In genomic region chr6:35589904-35590303, GRCh38 we compare ENCODE assay signal across 13 cellular contexts.
DNase-seq lines count a peak whose midpoint lies in the region; ATAC-seq and TF ChIP-seq lines count a peak whose summit lies in the region.
"Had no signal": no experiment of that assay in that cellular context is flagged by ENCODE, and none has a peak within 500 bp of the region (broad histone marks: within the 10 kb centered on the region; RNA-seq: fewer than 3 reads in every experiment).

No MANE protein-coding gene starts in this region.

- H3K4me3 ChIP-seq in left ventricle myocardium inferior: no peak overlapping the region
- no peak overlapping the region for H3K4me3 ChIP-seq in rectal smooth muscle tissue (ENCODE audit: low read length)
- H3K4me3 ChIP-seq in aorta (ENCODE audit: low read length in 2 of 2): no peak overlapping the region
- H3K4me3 ChIP-seq: skin epidermis had no signal

- DNase-seq in left ventricle myocardium inferior: no peak
- DNase-seq in cardiac septum (ENCODE audit: low spot score): no peak
- no peak for DNase-seq in effector memory CD8-positive, alpha-beta T cell
- DNase-seq in aorta: no peak
- DNase-seq in NCI-H526 (lab: John Stamatoyannopoulos, UW): no peak
- DNase-seq: activated T-cell treated with anti-CD3 and anti-CD28 coated beads, Interleukin-2, amount 50 U/mL, for 4 hours; BE2C; NCI-H1417 treated with DMSO at 0.1 percent for 48 hours; NCI-H524 treated with DMSO at 0.1 percent for 48 hours had no signal

- H3K9ac ChIP-seq in rectal smooth muscle tissue (ENCODE audit: low read length): no peak overlapping the region

- no peak for TF ChIP-seq CTCF in left ventricle myocardium inferior (IDR thresholded peaks at IDR 0.05; ENCODE audit: borderline replicate concordance)

- no peaks in the 10 kb centered on the region for H3K9me3 ChIP-seq in left ventricle myocardium inferior (replicated peaks)
- H3K9me3 ChIP-seq in aorta (ENCODE audit: control insufficient read depth, low read length): no peaks in the 10 kb centered on the region
- H3K9me3 ChIP-seq: BE2C had no signal

- intact Hi-C loops in left ventricle myocardium inferior (cut with micrococcal nuclease): no loop called here
- intact Hi-C loops in cardiac septum (cut with DNase I): no loop called here
- intact Hi-C loops in aorta (cut with DNase I): loop anchor here in 1 of 2 donors (10.0 kb wide), 1 partner anchor 95 kb away; the partner anchor contains the start of gene FKBP5

- H3K36me3 Mint-ChIP-seq in effector memory CD8-positive, alpha-beta T cell (ENCODE audit: insufficient read depth): peaks cover 41% of the 10 kb centered on the region

- H3K9me3 Mint-ChIP-seq in effector memory CD8-positive, alpha-beta T cell: no peaks in the 10 kb centered on the region
- H3K9me3 Mint-ChIP-seq: activated T-cell treated with anti-CD3 and anti-CD28 coated beads, Interleukin-2, amount 50 U/mL, for 4 hours had no signal

- 98 to 100% methylated on average over 3 of the region's 3 CpGs for WGBS in aorta, 2 donors

- H3K27me3 ChIP-seq in left ventricle myocardium inferior (ENCODE audit: low read depth) (no peaks in the 10 kb centered on the region), rectal smooth muscle tissue (ENCODE audit: control insufficient read depth, insufficient read depth, low read length) (no peaks in the 10 kb centered on the region), aorta (ENCODE audit: control insufficient read depth in 1 of 2, insufficient read depth in 2 of 2, low read length in 1 of 2) (no peaks in the 10 kb centered on the region)
- H3K27me3 ChIP-seq: BE2C had no signal

- H3K27me3 Mint-ChIP-seq in effector memory CD8-positive, alpha-beta T cell: no peaks in the 10 kb centered on the region

- no peak overlapping the region for H3K4me3 Mint-ChIP-seq in effector memory CD8-positive, alpha-beta T cell
- H3K4me3 Mint-ChIP-seq: activated T-cell treated with anti-CD3 and anti-CD28 coated beads, Interleukin-2, amount 50 U/mL, for 4 hours had no signal

- H3K4me1 ChIP-seq in left ventricle myocardium inferior (peaks cover 92% of the 10 kb centered on the region), rectal smooth muscle tissue (ENCODE audit: control insufficient read depth, insufficient read depth, low read length) (peaks cover 14% of the 10 kb centered on the region), aorta (ENCODE audit: control insufficient read depth in 1 of 2, insufficient read depth in 2 of 2, low read length in 2 of 2) (peaks cover 8 to 25% of the 10 kb centered on the region in 2 donors)

- H3K27ac ChIP-seq in left ventricle myocardium inferior (replicated peaks) (peak overlapping the region; percentile 87), rectal smooth muscle tissue (ENCODE audit: low read depth, low read length) (peak overlapping the region; percentile 82), aorta (ENCODE audit: low read depth in 1 of 2, low read length in 2 of 2) (peak overlapping the region; percentile 80 to 90)

- H3K27ac Mint-ChIP-seq in effector memory CD8-positive, alpha-beta T cell: peak overlapping the region; percentile 66 to 86

- peaks cover 23 to 47% of the 10 kb centered on the region in 2 donors for H3K4me1 Mint-ChIP-seq in effector memory CD8-positive, alpha-beta T cell (ENCODE audit: low read depth in 2 of 2)

- H3K36me3 ChIP-seq in left ventricle myocardium inferior (peaks cover 75% of the 10 kb centered on the region), rectal smooth muscle tissue (ENCODE audit: control insufficient read depth, insufficient read depth, low read length) (peaks cover 16% of the 10 kb centered on the region), aorta (ENCODE audit: control insufficient read depth in 1 of 2, insufficient read depth in 2 of 2, low read length in 1 of 2) (peaks cover 0 to 3% of the 10 kb centered on the region in 2 donors)

- no peak for ATAC-seq in effector memory CD8-positive, alpha-beta T cell (replicated peaks)
- ATAC-seq in aorta (ENCODE audit: low FRiP score): no peak
- no peak for ATAC-seq in HG02678 (IDR thresholded peaks at IDR 0.05; ENCODE audit: unreplicated experiment)
- no peak for ATAC-seq in GM18511 (IDR thresholded peaks at IDR 0.05; ENCODE audit: unreplicated experiment)
- ATAC-seq: activated T-cell treated with anti-CD3 and anti-CD28 coated beads, Interleukin-2, amount 50 U/mL, for 4 hours had no signal
